10 cellular contexts compared by ENCODE assay signal in the genomic region with DNA sequence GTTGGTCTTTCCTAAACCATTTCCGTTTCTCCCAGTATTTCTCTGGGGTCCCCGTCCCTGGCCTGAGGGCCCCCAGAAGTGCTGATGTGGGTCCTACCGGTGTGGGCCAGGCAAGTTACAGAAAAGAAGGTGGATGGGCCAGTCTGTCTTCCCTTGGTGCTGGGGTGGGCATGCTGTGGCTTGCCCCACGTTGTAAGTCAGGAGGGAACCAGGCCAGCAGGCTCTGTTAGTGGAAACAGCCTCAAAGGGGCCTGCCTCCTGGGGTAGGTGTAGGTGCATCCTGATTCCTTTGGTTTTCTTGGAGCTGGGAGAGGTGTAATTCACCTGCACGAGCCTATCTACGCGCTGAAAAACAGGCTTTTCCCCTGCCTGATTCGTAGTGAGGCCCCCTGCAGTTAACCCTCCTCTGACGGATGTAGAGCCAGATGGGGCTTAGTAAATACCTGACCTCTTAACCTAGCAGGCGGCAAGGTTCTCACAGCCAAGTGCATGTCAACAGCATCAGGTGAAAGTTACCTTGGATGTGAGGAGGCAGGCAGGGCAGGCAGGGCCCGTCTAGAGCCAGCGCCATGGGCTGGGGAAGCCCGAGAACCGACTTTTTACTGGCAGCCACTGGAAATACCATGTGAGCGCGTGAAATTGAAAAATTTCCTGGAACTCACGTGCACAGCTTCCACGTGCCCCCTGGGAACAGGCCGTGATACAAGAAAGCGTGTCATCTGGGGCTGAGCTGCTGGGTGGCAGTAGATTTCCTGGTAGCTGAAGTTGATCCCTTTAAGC. TPM values are rescaled to one million over a fixed set of nuclear protein-coding genes. Genes with fewer than 3 reads are reported as not detected.
DNase-seq lines count a peak whose midpoint lies in the region; ATAC-seq and TF ChIP-seq lines count a peak whose summit lies in the region.
"Not testable (repeated sequence)": the region's sequence is repeated elsewhere in the genome, so short reads cannot be mapped to it uniquely, and the experiment has no call there.
"Had no signal": no experiment of that assay in that cellular context is flagged by ENCODE, and none has a peak within 500 bp of the region (broad histone marks: within the 10 kb centered on the region; RNA-seq: fewer than 3 reads in every experiment).

No MANE protein-coding gene starts in this region.

- not testable (repeated sequence) for H3K36me3 ChIP-seq in RWPE2 (ENCODE audit: low read depth); body of pancreas (replicated peaks in 1 of 2; ENCODE audit: insufficient read depth in 1 of 2, low read depth in 2 of 2); naive thymus-derived CD4-positive, alpha-beta T cell (ENCODE audit: control insufficient read depth in 2 of 3, insufficient read depth in 3 of 3, low read length in 3 of 3)

- not testable (repeated sequence) for H3K9me3 ChIP-seq in CD4-positive, alpha-beta T cell (ENCODE audit: control insufficient read depth, low read length); RWPE2 (ENCODE audit: severe bottlenecking); body of pancreas; naive thymus-derived CD4-positive, alpha-beta T cell (ENCODE audit: control insufficient read depth in 2 of 3, low read length in 3 of 3)

- not testable (repeated sequence) for H3K9me3 Mint-ChIP-seq in CD4-positive, alpha-beta T cell; naive thymus-derived CD4-positive, alpha-beta T cell

- POLR2A ChIA-PET in CD4-positive, alpha-beta T cell (lab: Charles Lee), result interaction anchor here (0.6 kb wide), 1 partner anchor 93 kb away, joined by 3 read pairs; no protein-coding TSS in a partner anchor
- POLR2A ChIA-PET in naive thymus-derived CD4-positive, alpha-beta T cell (lab: Charles Lee), result not testable (repeated sequence)

- intact Hi-C loops in CD4-positive, alpha-beta T cell (cut with DNase I, micrococcal nuclease); body of pancreas (cut with DNase I); naive thymus-derived CD4-positive, alpha-beta T cell (cut with micrococcal nuclease): not testable (repeated sequence)

- H3K27me3 Mint-ChIP-seq in CD4-positive, alpha-beta T cell; naive thymus-derived CD4-positive, alpha-beta T cell: not testable (repeated sequence)

- not testable (repeated sequence) for TF ChIP-seq CTCF in CD4-positive, alpha-beta T cell (IDR thresholded peaks at IDR 0.05); RWPE2 (IDR thresholded peaks at IDR 0.05; ENCODE audit: poor library complexity, severe bottlenecking); body of pancreas (IDR thresholded peaks at IDR 0.05)

- ATAC-seq in CD4-positive, alpha-beta T cell (ENCODE audit: poor library complexity), result not testable (repeated sequence)
- ATAC-seq in GM19328 (IDR thresholded peaks at IDR 0.05; ENCODE audit: unreplicated experiment), result peak; percentile 5
- peak; percentile 12 for ATAC-seq in GM21528 (IDR thresholded peaks at IDR 0.05; ENCODE audit: low FRiP score, unreplicated experiment)
- peak; percentile 7 for ATAC-seq in HG02870 (IDR thresholded peaks at IDR 0.05; ENCODE audit: unreplicated experiment)
- ATAC-seq in HG03342 (IDR thresholded peaks at IDR 0.05; ENCODE audit: unreplicated experiment), result peak; percentile 5
- ATAC-seq in RWPE2 (ENCODE audit: low read depth), result peak; percentile 83
- ATAC-seq in body of pancreas, result peak; percentile 33
- peak; percentile 43 for ATAC-seq in naive thymus-derived CD4-positive, alpha-beta T cell

- peaks cover 19% of the 10 kb centered on the region for H3K36me3 Mint-ChIP-seq in CD4-positive, alpha-beta T cell (ENCODE audit: low read depth)
- H3K36me3 Mint-ChIP-seq in naive thymus-derived CD4-positive, alpha-beta T cell, result not testable (repeated sequence)

- H3K27me3 ChIP-seq in CD4-positive, alpha-beta T cell (ENCODE audit: control insufficient read depth, insufficient read depth, low read length); RWPE2 (ENCODE audit: insufficient read depth, poor library complexity, severe bottlenecking); body of pancreas; naive thymus-derived CD4-positive, alpha-beta T cell (ENCODE audit: control insufficient read depth in 2 of 2, insufficient read depth in 2 of 2, low read length in 2 of 2): not testable (repeated sequence)

- H3K4me3 ChIP-seq in RWPE2 (ENCODE audit: severe bottlenecking); body of pancreas; naive thymus-derived CD4-positive, alpha-beta T cell (ENCODE audit: low read length): not testable (repeated sequence)

- CTCF ChIA-PET in CD4-positive, alpha-beta T cell (lab: Charles Lee); naive thymus-derived CD4-positive, alpha-beta T cell (lab: Charles Lee): not testable (repeated sequence)

- not testable (repeated sequence) for H3K4me3 Mint-ChIP-seq in CD4-positive, alpha-beta T cell
- peak overlapping the region in 1 of 10 donors; percentile 64 for H3K4me3 Mint-ChIP-seq in naive thymus-derived CD4-positive, alpha-beta T cell

- H3K27ac ChIP-seq in CD4-positive, alpha-beta T cell (ENCODE audit: low read depth, low read length); RWPE2 (ENCODE audit: poor library complexity, severe bottlenecking); body of pancreas; naive thymus-derived CD4-positive, alpha-beta T cell (ENCODE audit: low read depth, low read length): not testable (repeated sequence)

- DNase-seq in CD4-positive, alpha-beta T cell; RWPE2 (ENCODE audit: low spot score); body of pancreas; naive thymus-derived CD4-positive, alpha-beta T cell: not testable (repeated sequence)

- peak overlapping the region; percentile 82 for H3K27ac Mint-ChIP-seq in CD4-positive, alpha-beta T cell
- peak overlapping the region in 3 of 9 donors; percentile 66 to 88 (median 87) for H3K27ac Mint-ChIP-seq in naive thymus-derived CD4-positive, alpha-beta T cell

- not testable (repeated sequence) for TF ChIP-seq POLR2A in body of pancreas (IDR thresholded peaks at IDR 0.05)

- WGBS in body of pancreas, 2 donors, result 72% methylated on average over 2 of the region's 20 CpGs; no CpG with 5 or more reads in 1 of the 2 donors

- H3K4me1 Mint-ChIP-seq in CD4-positive, alpha-beta T cell (ENCODE audit: low read depth); naive thymus-derived CD4-positive, alpha-beta T cell: not testable (repeated sequence)

- not testable (repeated sequence) for H3K4me1 ChIP-seq in RWPE2 (ENCODE audit: insufficient read depth, poor library complexity, severe bottlenecking); body of pancreas; naive thymus-derived CD4-positive, alpha-beta T cell (ENCODE audit: control insufficient read depth in 2 of 2, insufficient read depth in 2 of 2, low read length in 2 of 2)

RNA-seq across cellular contexts. Expression of a gene that starts 24.3 kb away (rescaled TPM):
- 1 to 10 TPM; 1.3 to 2.6 TPM for total RNA-seq in CD4-positive, alpha-beta T cell
- 1 to 10 TPM; 2.3 to 7.3 TPM for total RNA-seq in body of pancreas
- total RNA-seq in naive thymus-derived CD4-positive, alpha-beta T cell, result 1 to 10 TPM; 2.6 to 7.3 (median 5.2) TPM
- polyA plus RNA-seq in naive thymus-derived CD4-positive, alpha-beta T cell, result not detected
- total RNA-seq: epithelial cell of proximal tubule had no signal

RNA-seq across cellular contexts. Expression of a gene that starts 24.5 kb away (rescaled TPM):
- 10 to 100 TPM; 18.2 to 19.2 TPM for total RNA-seq in CD4-positive, alpha-beta T cell
- total RNA-seq in body of pancreas, result 10 to 100 TPM; 10.5 to 16.3 TPM
- 10 to 100 TPM; 31.0 to 44.8 (median 41.2) TPM for total RNA-seq in naive thymus-derived CD4-positive, alpha-beta T cell
- 10 to 100 TPM; 12.0 to 18.8 TPM for polyA plus RNA-seq in naive thymus-derived CD4-positive, alpha-beta T cell

RNA-seq across cellular contexts. Expression of a gene that starts 57.1 kb away (rescaled TPM):
- total RNA-seq in CD4-positive, alpha-beta T cell, result under 1 TPM in 1 of 2 experiments, not detected in 1; 0.53 TPM
- total RNA-seq in body of pancreas, result under 1 TPM in 1 of 2 donors, not detected in 1; 0.26 TPM
- total RNA-seq in naive thymus-derived CD4-positive, alpha-beta T cell, result under 1 TPM; 0.10 to 0.88 (median 0.49) TPM
- under 1 TPM; 0.25 to 0.26 TPM for polyA plus RNA-seq in naive thymus-derived CD4-positive, alpha-beta T cell
- total RNA-seq: epithelial cell of proximal tubule, right atrium auricular region had no signal
